In genomic region chr16:27597361-27597760, GRCh38 we compare ENCODE assay signal across 20 cellular contexts.
"Had no signal": no experiment of that assay in that cellular context is flagged by ENCODE, and none has a peak within 500 bp of the region (broad histone marks: within the 10 kb centered on the region; RNA-seq: fewer than 3 reads in every experiment).

No MANE protein-coding gene starts in this region.

- H3K27ac ChIP-seq: HL-60, KMS-11, RWPE1 had no signal

- H3K4me3 Mint-ChIP-seq: IgD-negative memory B cell had no signal

- DNase-seq: Kasumi-1, NCI-H1092 treated with DMSO at 0.1 percent for 48 hours, NCI-H1436, NCI-H187, NCI-H2029, NCI-H2081 treated with DMSO at 0.1 percent for 48 hours, NCI-H2171, NCI-H226, NCI-H446, NCI-H510A, NCI-H69, NCI-H774, SHP77, SK-N-SH, SW 1271 had no signal

- H3K9me3 ChIP-seq: SK-N-SH had no signal

- H3K27ac Mint-ChIP-seq: IgD-negative memory B cell had no signal

- ATAC-seq: K562 had no signal

- H3K4me1 Mint-ChIP-seq: IgD-negative memory B cell had no signal

- H3K4me3 ChIP-seq: K562 had no signal

- H3K27me3 Mint-ChIP-seq: IgD-negative memory B cell had no signal
